In genomic region chr3:69787436-69788168, GRCh38 we compare ENCODE assay signal across 11 cellular contexts. TPM values are rescaled to one million over a fixed set of nuclear protein-coding genes. Genes with fewer than 3 reads are reported as not detected.
DNase-seq lines count a peak whose midpoint lies in the region; TF ChIP-seq lines count a peak whose summit lies in the region.
"Had no signal": no experiment of that assay in that cellular context is flagged by ENCODE, and none has a peak within 500 bp of the region (broad histone marks: within the 10 kb centered on the region; RNA-seq: fewer than 3 reads in every experiment).

No MANE protein-coding gene starts in this region.

- H3K4me3 Mint-ChIP-seq in activated CD4-positive, alpha-beta T cell treated with anti-CD3 and anti-CD28 coated beads, Interleukin-2, amount 10 ng/mL, durations not matched to agents 7 days and 5 days = no peak overlapping the region

- no peaks in the 10 kb centered on the region for H3K9me3 Mint-ChIP-seq in activated CD4-positive, alpha-beta T cell treated with anti-CD3 and anti-CD28 coated beads, Interleukin-2, amount 10 ng/mL, durations not matched to agents 7 days and 5 days

- H3K9me3 ChIP-seq in SJSA1 (replicated peaks) = no peaks in the 10 kb centered on the region
- H3K9me3 ChIP-seq in sigmoid colon = no peaks in the 10 kb centered on the region
- no peaks in the 10 kb centered on the region for H3K9me3 ChIP-seq in HAP-1

- CTCF ChIA-PET in activated CD4-positive, alpha-beta T cell treated with anti-CD3 and anti-CD28 coated beads, Interleukin-2, amount 10 ng/mL, durations not matched to agents 7 days and 5 days (lab: Charles Lee) = no interaction called here

- peak overlapping the region; percentile 81 for H3K27ac ChIP-seq in SJSA1
- H3K27ac ChIP-seq in sigmoid colon = peak overlapping the region; percentile 58 to 86 (median 76)

- DNase-seq in GM04503 (ENCODE audit: low read depth) (peak; percentile 16), SJSA1 (ENCODE audit: low read depth in 1 of 2, low spot score in 2 of 2) (peak in 1 of 2 experiments; percentile 79), fibroblast of the aortic adventitia (ENCODE audit: low read depth) (peak; percentile 82), sigmoid colon (no peak), retina (no peak), HAP-1 (ENCODE audit: low spot score in 2 of 2) (no peak), NCI-H128 (lab: John Stamatoyannopoulos, UW; ENCODE audit: unreplicated experiment) (no peak)
- no peak for DNase-seq in activated CD4-positive, alpha-beta T cell treated with anti-CD3 and anti-CD28 coated beads, Interleukin-2, amount 10 ng/mL, durations not matched to agents 7 days and 5 days
- DNase-seq: activated T-cell treated with anti-CD3 and anti-CD28 coated beads for 4 hours; DMS79 treated with DMSO at 0.1 percent for 48 hours; effector CD4-positive, alpha-beta T cell had no signal

- WGBS in sigmoid colon, 2 donors = 62 to 66% methylated on average over 3 of the region's 3 CpGs

- H3K4me1 ChIP-seq in SJSA1 (replicated peaks) = peaks cover 53% of the 10 kb centered on the region
- H3K4me1 ChIP-seq in sigmoid colon = peaks cover 0 to 75% (median 66%) of the 10 kb centered on the region in 4 donors
- H3K4me1 ChIP-seq in HAP-1 = peaks cover 23% of the 10 kb centered on the region

- no peaks in the 10 kb centered on the region for H3K36me3 ChIP-seq in SJSA1
- no peaks in the 10 kb centered on the region for H3K36me3 ChIP-seq in sigmoid colon
- H3K36me3 ChIP-seq in HAP-1 (replicated peaks) = no peaks in the 10 kb centered on the region

- no peak overlapping the region for H3K27ac Mint-ChIP-seq in activated CD4-positive, alpha-beta T cell treated with anti-CD3 and anti-CD28 coated beads, Interleukin-2, amount 10 ng/mL, durations not matched to agents 7 days and 5 days

- in situ Hi-C loops in HAP-1 (cut with MboI; ENCODE audit: low sequenced_read_pairs) = no loop called here

- H3K27me3 ChIP-seq in SJSA1 (replicated peaks) (no peaks in the 10 kb centered on the region), sigmoid colon (no peaks in the 10 kb centered on the region), HAP-1 (ENCODE audit: low read depth) (no peaks in the 10 kb centered on the region)

- no peak for TF ChIP-seq CTCF in fibroblast of the aortic adventitia (IDR thresholded peaks at IDR 0.05; ENCODE audit: insufficient read depth, low read length)
- no peak for TF ChIP-seq CTCF in sigmoid colon (IDR thresholded peaks at IDR 0.05)

- H3K36me3 Mint-ChIP-seq in activated CD4-positive, alpha-beta T cell treated with anti-CD3 and anti-CD28 coated beads, Interleukin-2, amount 10 ng/mL, durations not matched to agents 7 days and 5 days (ENCODE audit: low read depth) = no peaks in the 10 kb centered on the region

- no peaks in the 10 kb centered on the region for H3K27me3 Mint-ChIP-seq in activated CD4-positive, alpha-beta T cell treated with anti-CD3 and anti-CD28 coated beads, Interleukin-2, amount 10 ng/mL, durations not matched to agents 7 days and 5 days

- H3K4me1 Mint-ChIP-seq in activated CD4-positive, alpha-beta T cell treated with anti-CD3 and anti-CD28 coated beads, Interleukin-2, amount 10 ng/mL, durations not matched to agents 7 days and 5 days = no peaks in the 10 kb centered on the region

- H3K4me3 ChIP-seq in SJSA1 (no peak overlapping the region), fibroblast of the aortic adventitia (ENCODE audit: low read depth, low read length) (no peak overlapping the region), sigmoid colon (no peak overlapping the region), HAP-1 (no peak overlapping the region)

- no peak for TF ChIP-seq POLR2A in sigmoid colon (IDR thresholded peaks at IDR 0.05)

- no peak for TF ChIP-seq EP300 in sigmoid colon (IDR thresholded peaks at IDR 0.05)

- POLR2A ChIA-PET in activated CD4-positive, alpha-beta T cell treated with anti-CD3 and anti-CD28 coated beads, Interleukin-2, amount 10 ng/mL, durations not matched to agents 7 days and 5 days (lab: Charles Lee) = no interaction called here

- intact Hi-C loops in sigmoid colon (cut with DNase I) = no loop called here

RNA-seq across cellular contexts. Expression of gene MITF, which starts 48.3 kb away (rescaled TPM):
- 9.8 and 16.5 TPM in 2 replicates for total RNA-seq in SJSA1 (2014; rRNA removed; shearing (Covaris generic))
- total RNA-seq in fibroblast of the aortic adventitia (ENCODE audit: low replicate concordance) = 6.1 and 22.6 TPM in 2 replicates
- 10 to 100 TPM; 65.4 to 73.2 (median 67.1) TPM for total RNA-seq in sigmoid colon
- polyA plus RNA-seq in sigmoid colon = 1 to 10 TPM; 2.1 to 6.0 (median 2.9) TPM
- total RNA-seq in activated CD4-positive, alpha-beta T cell treated with anti-CD3 and anti-CD28 coated beads, Interleukin-2, amount 10 ng/mL, durations not matched to agents 7 days and 5 days = under 1 TPM in 1 of 2 experiments, not detected in 1; 0.10 TPM

Comparison
In these comparisons a context has a peak if more than half of its experiments do, and no peak if none do; other contexts are left out.
1. DNase-seq: peak in GM04503 (single experiment) and fibroblast of the aortic adventitia (single experiment); none in sigmoid colon (single experiment), retina (single experiment), HAP-1 (0 of 2), activated CD4-positive, alpha-beta T cell treated with anti-CD3 and anti-CD28 coated beads, Interleukin-2, amount 10 ng/mL, durations not matched to agents 7 days and 5 days (single experiment) and NCI-H128 (single experiment).